ENCODE assay signal across 27 cellular contexts in genomic region chr6:1346556-1347186, GRCh38. TPM values are rescaled to one million over a fixed set of nuclear protein-coding genes. Genes with fewer than 3 reads are reported as not detected.
DNase-seq lines count a peak whose midpoint lies in the region; ATAC-seq, FAIRE-seq and TF ChIP-seq lines count a peak whose summit lies in the region.
"Had no signal": no experiment of that assay in that cellular context is flagged by ENCODE, and none has a peak within 500 bp of the region (broad histone marks: within the 10 kb centered on the region; RNA-seq: fewer than 3 reads in every experiment).

No MANE protein-coding gene starts in this region.

- WGBS in H1 (ENCODE audit: extremely low coverage in 1 of 2, insufficient coverage in 1 of 2, insufficient read length in 1 of 2, insufficient replicate concordance in 2 of 2, low coverage in 1 of 2, low lambda C conversion rate in 2 of 2, missing lambda C conversion rate in 1 of 2), 2 experiments: 92% methylated on average over 5 of the region's 5 CpGs; no CpG with 5 or more reads in 1 of the 2 experiments
- WGBS in lung, 2 donors: 62 to 79% methylated on average over 5 of the region's 5 CpGs

- no peaks in the 10 kb centered on the region for H3K79me1 ChIP-seq in H1 (ENCODE audit: low read depth, low read length)

- H3K18ac ChIP-seq in H1 (ENCODE audit: extremely low read depth, low read length): no peak overlapping the region

- TF ChIP-seq CTCF in H1 (IDR thresholded peaks at IDR 0.05; ENCODE audit: control extremely low read depth in 1 of 3, insufficient read depth in 1 of 3, low read depth in 1 of 3, low read length in 3 of 3): no peak
- no peak for TF ChIP-seq CTCF in lung (IDR thresholded peaks at IDR 0.05; ENCODE audit: control extremely low read depth, extremely low read depth)
- TF ChIP-seq CTCF in vagina (IDR thresholded peaks at IDR 0.05): no peak

- H4K20me1 ChIP-seq in H1 (replicated peaks in 1 of 2; ENCODE audit: control insufficient read depth in 1 of 2, insufficient read depth in 2 of 2, low read length in 2 of 2): no peaks in the 10 kb centered on the region

- no peak for TF ChIP-seq RAD21 in H1 (IDR thresholded peaks at IDR 0.05 in 1 of 2, conservative IDR thresholded peaks at IDR 0.05 in 1 of 2; ENCODE audit: low read depth in 2 of 2, low read length in 2 of 2)

- no peak overlapping the region; the same call in 1 of the 2 replicates for H4K8ac ChIP-seq in H1 (ENCODE audit: extremely low read depth, insufficient read depth, low read length)

- H2BK15ac ChIP-seq in H1 (ENCODE audit: low read length): no peak overlapping the region; the same call in 1 of the 2 replicates

- H3K27ac ChIP-seq in H1 (ENCODE audit: low read depth, low read length) (no peak overlapping the region), lung (ENCODE audit: low read depth in 1 of 2, low read length in 1 of 2) (peak overlapping the region in 1 of 2 donors; percentile 90), vagina (no peak overlapping the region)
- H3K27ac ChIP-seq: gastrocnemius medialis, SJCRH30, spleen, testis had no signal

- H3K79me2 ChIP-seq in H1 (ENCODE audit: control insufficient read depth in 1 of 2, insufficient read depth in 2 of 2, low read length in 2 of 2): no peaks in the 10 kb centered on the region

- intact Hi-C loops in vagina (cut with DNase I): no loop called here

- no peak overlapping the region for H2AFZ ChIP-seq in H1 (ENCODE audit: low read length)

- no peak for TF ChIP-seq EP300 in H1 (IDR thresholded peaks at IDR 0.05; ENCODE audit: borderline replicate concordance in 1 of 2, low read depth in 2 of 2, low read length in 2 of 2)

- H3K4ac ChIP-seq in H1 (replicated peaks; ENCODE audit: insufficient read length, low read depth, low read length): no peak overlapping the region

- no peak overlapping the region for H2BK20ac ChIP-seq in H1 (ENCODE audit: low read length)

- H3K9ac ChIP-seq in H1 (replicated peaks in 1 of 4; ENCODE audit: extremely low read depth in 1 of 4, low read depth in 3 of 4, low read length in 3 of 4): no peak overlapping the region

- H3K9me3 ChIP-seq in MG63 (peaks cover 13% of the 10 kb centered on the region), H1 (ENCODE audit: insufficient read depth in 2 of 2, low read depth in 1 of 2, low read length in 1 of 2) (peaks cover 3 to 7% of the 10 kb centered on the region in 2 experiments; a peak in 2 of 4 replicates), lung (ENCODE audit: control insufficient read depth in 2 of 2, insufficient read depth in 1 of 2, low read length in 1 of 2) (peaks cover 0 to 8% of the 10 kb centered on the region in 2 donors), vagina (no peaks in the 10 kb centered on the region)
- H3K9me3 ChIP-seq: SJCRH30, testis had no signal

- H3K14ac ChIP-seq in H1 (ENCODE audit: insufficient read length): no peak overlapping the region

- no peak overlapping the region for H3K4me3 ChIP-seq in MG63
- H3K4me3 ChIP-seq in H1 (ENCODE audit: extremely low read depth in 1 of 4, insufficient read depth in 2 of 4, low read depth in 3 of 4, low read length in 4 of 4): no peak overlapping the region
- H3K4me3 ChIP-seq in lung: no peak overlapping the region
- H3K4me3 ChIP-seq in vagina: no peak overlapping the region
- H3K4me3 ChIP-seq: gastrocnemius medialis, SJCRH30, spleen, testis had no signal

- H4K5ac ChIP-seq in H1 (ENCODE audit: insufficient read length, low read depth, low read length): no peak overlapping the region

- H3K4me1 ChIP-seq in H1 (replicated peaks in 1 of 4; ENCODE audit: control insufficient read depth in 3 of 4, insufficient read depth in 4 of 4, low read length in 3 of 4): peaks cover 3 to 7% (median 4%) of the 10 kb centered on the region in 4 experiments; a peak in 6 of 7 replicates
- peaks cover 0 to 5% of the 10 kb centered on the region in 2 donors for H3K4me1 ChIP-seq in lung (ENCODE audit: control insufficient read depth in 2 of 2, insufficient read depth in 2 of 2, low read length in 2 of 2)
- no peaks in the 10 kb centered on the region for H3K4me1 ChIP-seq in vagina
- H3K4me1 ChIP-seq: gastrocnemius medialis, SJCRH30, spleen had no signal

- CTCF ChIA-PET in H1 (lab: Charles Lee; ENCODE audit: partially characterized antibody): interaction anchor here (0.7 to 1.6 kb wide), 9 partner anchors 10 to 545 kb away, joined by 3 to 7 read pairs (median 3); no protein-coding TSS in a partner anchor

- H3K23me2 ChIP-seq in H1 (ENCODE audit: low read depth, low read length): no peaks in the 10 kb centered on the region

- H3K23ac ChIP-seq in H1 (ENCODE audit: insufficient read length): no peak overlapping the region

- POLR2A ChIA-PET in H1 (lab: Charles Lee; ENCODE audit: partially characterized antibody): interaction anchor here (0.6 kb wide), 1 partner anchor 29 kb away, joined by 3 read pairs; no protein-coding TSS in a partner anchor

- peak; percentile 36 for ATAC-seq in lung (ENCODE audit: insufficient read depth, low FRiP score)
- ATAC-seq: activated CD8-positive, alpha-beta memory T cell treated with anti-CD3 and anti-CD28 coated beads, Interleukin-2, amount 10 ng/mL, durations not matched to agents 7 days and 5 days; gastrocnemius medialis had no signal

- FAIRE-seq in GM12892 (lab: Jason Lieb, UNC) (peak; percentile 21), H1 (lab: Jason Lieb, UNC) (no peak)
- FAIRE-seq: GM12891, kidney had no signal

- H2BK12ac ChIP-seq in H1 (ENCODE audit: low read depth, low read length): peak overlapping the region; percentile 30; the same call in 1 of the 2 replicates

- no peak overlapping the region for H3K56ac ChIP-seq in H1 (replicated peaks; ENCODE audit: insufficient read length, low read depth, low read length)

- H2BK120ac ChIP-seq in H1 (replicated peaks; ENCODE audit: low read depth, low read length): no peak overlapping the region

- H3K27me3 ChIP-seq in MG63: no peaks in the 10 kb centered on the region
- 0 out of 7 replicates have a peak, but pooled peaks cover 0 to 2% (median 0%) of the 10 kb centered on the region in 4 experiments for H3K27me3 ChIP-seq in H1 (replicated peaks in 1 of 4; ENCODE audit: control insufficient read depth in 3 of 4, extremely low read depth in 1 of 4, insufficient read depth in 3 of 4, low read length in 3 of 4)
- no peaks in the 10 kb centered on the region for H3K27me3 ChIP-seq in lung (ENCODE audit: control insufficient read depth, insufficient read depth)
- H3K27me3 ChIP-seq in vagina: no peaks in the 10 kb centered on the region
- H3K27me3 ChIP-seq: SJCRH30, testis had no signal

- H3K4me2 ChIP-seq in H1 (ENCODE audit: insufficient read depth in 1 of 2, low read depth in 2 of 2, low read length in 2 of 2): no peak overlapping the region

- no peak for TF ChIP-seq POLR2A in GM12892 (IDR thresholded peaks at IDR 0.05; ENCODE audit: low read depth, low read length)
- no peak for TF ChIP-seq POLR2A in H1 (IDR thresholded peaks at IDR 0.05; ENCODE audit: control extremely low read depth in 1 of 2, low read depth in 2 of 2, low read length in 2 of 2)
- no peak for TF ChIP-seq POLR2A in vagina (IDR thresholded peaks at IDR 0.05)

- H4K91ac ChIP-seq in H1 (replicated peaks; ENCODE audit: insufficient read length, low read length): no peak overlapping the region

- no peak overlapping the region for H2BK5ac ChIP-seq in H1 (ENCODE audit: low read depth, low read length)

- H2AK5ac ChIP-seq in H1 (ENCODE audit: low read depth, low read length): no peak overlapping the region

- DNase-seq in GM12892 (ENCODE audit: insufficient read length) (no peak), MG63 (peak; percentile 27), H1 (ENCODE audit: low read depth in 1 of 2, low spot score in 2 of 2) (no peak), lung (ENCODE audit: low spot score) (no peak), NCI-H1694 (lab: John Stamatoyannopoulos, UW) (no peak), foreskin melanocyte (no peak), vagina (ENCODE audit: extremely low spot score in 2 of 2) (no peak)
- DNase-seq: activated CD4-positive, alpha-beta T cell treated with anti-CD3 and anti-CD28 coated beads, Interleukin-2, amount 10 ng/mL, durations not matched to agents 7 days and 5 days; activated CD8-positive, alpha-beta memory T cell treated with anti-CD3 and anti-CD28 coated beads, Interleukin-2, amount 10 ng/mL, durations not matched to agents 7 days and 5 days; anterior cingulate cortex; CD4-positive, alpha-beta memory T cell; central memory CD4-positive, alpha-beta T cell; gastrocnemius medialis; H7; kidney; MM.1S; NCI-H187 treated with DMSO at 0.1 percent for 48 hours; NCI-H748 treated with DMSO at 0.1 percent for 48 hours; retina; SJCRH30; spleen; stimulated activated CD4-positive, alpha-beta T cell treated with anti-CD3 and anti-CD28 coated beads, Interleukin-4, amount 100 ng/mL, for 1 hour; stimulated activated naive CD4-positive, alpha-beta T cell; testis had no signal

- H3K36me3 ChIP-seq in MG63 (no peaks in the 10 kb centered on the region), H1 (ENCODE audit: control insufficient read depth in 2 of 4, insufficient read depth in 4 of 4, low read length in 3 of 4) (no peaks in the 10 kb centered on the region), lung (ENCODE audit: control insufficient read depth in 2 of 2, insufficient read depth in 2 of 2, low read length in 2 of 2) (no peaks in the 10 kb centered on the region), vagina (no peaks in the 10 kb centered on the region)
- H3K36me3 ChIP-seq: gastrocnemius medialis, SJCRH30, spleen had no signal

RNA-seq across cellular contexts. Expression of gene FOXQ1, which starts 34.8 kb away (rescaled TPM):
- not detected for polyA plus RNA-seq in GM12892 (2012; ENCODE audit: missing spikeins)
- 0.56 TPM in 1 of 2 replicates, not detected in the other for total RNA-seq in MG63 (2014; rRNA removed; shearing (Covaris generic); ENCODE audit: low replicate concordance)
- not detected in 2 replicates for total RNA-seq in H1 (2021; fragmentation: NEBNext Ultra II Directional; extraction: Animal tissue kit (Norgen Biotek cat#: 25700))
- 0.03 TPM in 2 replicates for polyA plus RNA-seq in H1 (2011; rRNA removed)
- 0.05 TPM for polyA plus RNA-seq in H1 (2011; cell fraction: cytosol; rRNA removed)
- polyA plus RNA-seq in H1 (2011; cell fraction: nucleus; rRNA removed): not detected
- polyA plus RNA-seq in H1 (2012, experiment 1 of 2): 0.14 TPM in 1 of 4 replicates, not detected in the others
- 0.17 TPM for polyA plus RNA-seq in H1 (2012, experiment 2 of 2)
- polyA plus RNA-seq in H1 (2013, experiment 1 of 2): 0.06 TPM
- polyA plus RNA-seq in H1 (2013, experiment 2 of 2): 0.06 TPM
- polyA minus RNA-seq in H1 (2011; rRNA and poly(A)+ RNA removed): not detected in 2 replicates
- not detected for polyA minus RNA-seq in H1 (2011; cell fraction: cytosol; rRNA and poly(A)+ RNA removed)
- 0.30 TPM for polyA minus RNA-seq in H1 (2011; cell fraction: nucleus; rRNA and poly(A)+ RNA removed)
- 10 to 100 TPM in 1 of 2 donors, 1 to 10 TPM in 1; 2.0 to 22.9 TPM for total RNA-seq in lung
- polyA plus RNA-seq in lung: 10 to 100 TPM in 1 of 2 donors, 1 to 10 TPM in 1; 1.5 to 11.7 TPM
- total RNA-seq in vagina: 6.4 TPM
- total RNA-seq: activated CD4-positive, alpha-beta T cell treated with anti-CD3 and anti-CD28 coated beads, Interleukin-2, amount 10 ng/mL, durations not matched to agents 7 days and 5 days; activated CD8-positive, alpha-beta memory T cell treated with anti-CD3 and anti-CD28 coated beads, Interleukin-2, amount 10 ng/mL, durations not matched to agents 7 days and 5 days; CD4-positive, alpha-beta memory T cell; omental fat pad; SJCRH30; T-helper 1 cell treated with Interleukin-12 subunit alpha and Interleukin-12 subunit beta and Interleukin-4 antibody, amounts not matched to agents 30 ng/mL and 1 ng/mL, for 36 hours had no signal
- polyA plus RNA-seq: CD4-positive, alpha-beta memory T cell had no signal

RNA-seq across cellular contexts. Expression of gene FOXF2, which starts 42.7 kb away (rescaled TPM):
- not detected for polyA plus RNA-seq in GM12892 (2012; ENCODE audit: missing spikeins)
- 2.0 and 4.0 TPM in 2 replicates for total RNA-seq in MG63 (2014; rRNA removed; shearing (Covaris generic); ENCODE audit: low replicate concordance)
- not detected in 2 replicates for total RNA-seq in H1 (2021; fragmentation: NEBNext Ultra II Directional; extraction: Animal tissue kit (Norgen Biotek cat#: 25700))
- polyA plus RNA-seq in H1 (2011; rRNA removed) (0.05 TPM in 2 replicates), lung (10 to 100 TPM in 1 of 2 donors, 1 to 10 TPM in 1; 8.3 to 11.4 TPM)
- polyA plus RNA-seq in H1 (2011; cell fraction: cytosol; rRNA removed): 0.08 TPM
- polyA plus RNA-seq in H1 (2011; cell fraction: nucleus; rRNA removed): not detected
- polyA plus RNA-seq in H1 (2012, experiment 1 of 2): not detected in 4 replicates
- not detected for polyA plus RNA-seq in H1 (2012, experiment 2 of 2)
- 0.06 TPM for polyA plus RNA-seq in H1 (2013, experiment 1 of 2)
- not detected for polyA plus RNA-seq in H1 (2013, experiment 2 of 2)
- polyA minus RNA-seq in H1 (2011; rRNA and poly(A)+ RNA removed): not detected in 2 replicates
- polyA minus RNA-seq in H1 (2011; cell fraction: cytosol; rRNA and poly(A)+ RNA removed): 0.81 TPM
- polyA minus RNA-seq in H1 (2011; cell fraction: nucleus; rRNA and poly(A)+ RNA removed): 0.30 TPM
- total RNA-seq in lung (10 to 100 TPM; 17.2 to 22.9 TPM), vagina (1.2 TPM)
- total RNA-seq: activated CD4-positive, alpha-beta T cell treated with anti-CD3 and anti-CD28 coated beads, Interleukin-2, amount 10 ng/mL, durations not matched to agents 7 days and 5 days; activated CD8-positive, alpha-beta memory T cell treated with anti-CD3 and anti-CD28 coated beads, Interleukin-2, amount 10 ng/mL, durations not matched to agents 7 days and 5 days; CD4-positive, alpha-beta memory T cell; spleen; T-helper 1 cell treated with Interleukin-12 subunit alpha and Interleukin-12 subunit beta and Interleukin-4 antibody, amounts not matched to agents 30 ng/mL and 1 ng/mL, for 36 hours had no signal
- polyA plus RNA-seq: CD4-positive, alpha-beta memory T cell; spleen had no signal
